In genomic region chr22:35914357-35914664, GRCh38 we compare ENCODE assay signal across 1 cellular context.
TF ChIP-seq lines count a peak whose summit lies in the region.

No MANE protein-coding gene starts in this region.

TF ChIP-seq in endothelial cell of umbilical vein, 7 proteins besides CTCF, POLR2A, EP300 and RAD21:
- no peak for TF ChIP-seq EZH2 (IDR thresholded peaks at IDR 0.05; ENCODE audit: borderline replicate concordance, low read depth, low read length, severe bottlenecking)
